In genomic region chr16:88978608-88979346, GRCh38 we compare ENCODE assay signal across 9 cellular contexts. TPM values are rescaled to one million over a fixed set of nuclear protein-coding genes. Genes with fewer than 3 reads are reported as not detected.
DNase-seq lines count a peak whose midpoint lies in the region; ATAC-seq and TF ChIP-seq lines count a peak whose summit lies in the region.
"Had no signal": no experiment of that assay in that cellular context is flagged by ENCODE, and none has a peak within 500 bp of the region (broad histone marks: within the 10 kb centered on the region; RNA-seq: fewer than 3 reads in every experiment).

No MANE protein-coding gene starts in this region.

- DNase-seq in pons (ENCODE audit: low spot score) (peak; percentile 39), HuH-7.5 (ENCODE audit: low spot score) (no peak), endothelial cell (ENCODE audit: low spot score) (no peak), DMS153 (lab: John Stamatoyannopoulos, UW) (no peak)
- DNase-seq: left ventricle myocardium inferior had no signal

- no peak overlapping the region for H2AFZ ChIP-seq in OCI-LY3 (ENCODE audit: low read depth, low read length)

- H3K79me2 ChIP-seq in OCI-LY3 (ENCODE audit: low read length), result peaks cover 27% of the 10 kb centered on the region

- H3K9me3 Mint-ChIP-seq in endothelial cell (ENCODE audit: unreplicated experiment), result no peaks in the 10 kb centered on the region

- peak; percentile 56 for TF ChIP-seq POLR2A in GM18951 (IDR thresholded peaks at IDR 0.05; ENCODE audit: extremely low read depth, insufficient read depth, insufficient read length)

- in situ Hi-C loops in GM18951 (cut with MboI; ENCODE audit: low sequenced_read_pairs, unreplicated experiment), result no loop called here

- H3K36me3 Mint-ChIP-seq in endothelial cell (ENCODE audit: low read depth, unreplicated experiment), result no peaks in the 10 kb centered on the region

- TF ChIP-seq CTCF in OCI-LY3 (IDR thresholded peaks at IDR 0.05; ENCODE audit: low read depth, low read length) (no peak), endothelial cell (IDR thresholded peaks at IDR 0.05; ENCODE audit: unreplicated experiment) (no peak)

- H3K27me3 Mint-ChIP-seq in endothelial cell (ENCODE audit: unreplicated experiment), result peaks cover 6% of the 10 kb centered on the region

- no peaks in the 10 kb centered on the region for H3K27me3 ChIP-seq in OCI-LY3 (ENCODE audit: low read depth, low read length)

- H3K4me1 Mint-ChIP-seq in endothelial cell (ENCODE audit: unreplicated experiment), result peaks cover 2% of the 10 kb centered on the region

- no peak overlapping the region for H3K4me3 Mint-ChIP-seq in endothelial cell (ENCODE audit: unreplicated experiment)

- H3K36me3 ChIP-seq in OCI-LY3 (replicated peaks; ENCODE audit: low read depth, low read length), result peaks cover 8% of the 10 kb centered on the region
- H3K36me3 ChIP-seq: left ventricle myocardium inferior had no signal

- ATAC-seq in HG02852 (IDR thresholded peaks at IDR 0.05; ENCODE audit: unreplicated experiment), result peak; percentile 50

- H3K4me3 ChIP-seq in OCI-LY3 (ENCODE audit: low read length), result peak overlapping the region; percentile 69
- H3K4me3 ChIP-seq: left ventricle myocardium inferior, skin epidermis had no signal

- peak overlapping the region; percentile 62 for H3K4me2 ChIP-seq in OCI-LY3 (ENCODE audit: low read length)

- peak overlapping the region; percentile 87 for H3K27ac ChIP-seq in OCI-LY3 (ENCODE audit: low read length)
- H3K27ac ChIP-seq: left ventricle myocardium inferior had no signal

- peak overlapping the region; percentile 88 for H3K9ac ChIP-seq in OCI-LY3 (ENCODE audit: low read length)

- no peak overlapping the region for H3K27ac Mint-ChIP-seq in endothelial cell (ENCODE audit: unreplicated experiment)

- no peaks in the 10 kb centered on the region for H4K20me1 ChIP-seq in OCI-LY3 (ENCODE audit: insufficient read depth, low read length)

- H3K9me3 ChIP-seq in OCI-LY3 (ENCODE audit: insufficient read depth, low read length), result no peaks in the 10 kb centered on the region
- H3K9me3 ChIP-seq: left ventricle myocardium inferior had no signal

- H3K4me1 ChIP-seq in OCI-LY3 (ENCODE audit: low read length), result peaks cover 92% of the 10 kb centered on the region

RNA-seq across cellular contexts. Expression of gene CBFA2T3, which starts 1.8 kb away (rescaled TPM):
- 1.6 TPM for total RNA-seq in endothelial cell (ENCODE audit: unreplicated experiment)
